In the genomic region with DNA sequence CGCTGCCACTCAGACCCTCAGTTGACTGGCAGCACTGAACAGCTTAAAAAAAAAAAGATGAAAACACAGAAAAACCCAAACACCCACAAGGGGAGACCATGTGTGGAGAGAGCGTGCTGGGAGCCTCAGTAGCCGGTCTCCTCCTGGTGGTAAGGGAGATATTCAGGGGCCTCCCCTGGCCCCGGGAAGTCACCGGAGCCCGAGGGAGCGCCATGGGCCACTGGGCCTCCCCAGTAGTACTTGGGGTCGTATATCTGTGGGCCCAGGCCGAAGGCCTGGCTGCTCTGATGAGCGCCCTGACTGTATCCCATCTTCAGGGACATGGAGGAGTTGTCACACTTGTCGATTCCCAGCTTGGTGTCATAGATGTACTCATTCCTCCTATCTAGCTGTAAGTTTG, we compare ENCODE assay signal across 9 cellular contexts.
"Had no signal": no experiment of that assay in that cellular context is flagged by ENCODE, and none has a peak within 500 bp of the region (broad histone marks: within the 10 kb centered on the region; RNA-seq: fewer than 3 reads in every experiment).

No MANE protein-coding gene starts in this region.

- FAIRE-seq: HTR-8/SVneo, K562 had no signal

- H3K4me3 ChIP-seq: GM23248, K562 had no signal

- DNase-seq: GM23248, GOT3, H9, HCEC 1CT, IMR-90, KG1 had no signal

- H3K27ac ChIP-seq: GM23248, HL-60 had no signal

- ATAC-seq: K562 had no signal
